ENCODE assay signal across 8 cellular contexts in the genomic region with DNA sequence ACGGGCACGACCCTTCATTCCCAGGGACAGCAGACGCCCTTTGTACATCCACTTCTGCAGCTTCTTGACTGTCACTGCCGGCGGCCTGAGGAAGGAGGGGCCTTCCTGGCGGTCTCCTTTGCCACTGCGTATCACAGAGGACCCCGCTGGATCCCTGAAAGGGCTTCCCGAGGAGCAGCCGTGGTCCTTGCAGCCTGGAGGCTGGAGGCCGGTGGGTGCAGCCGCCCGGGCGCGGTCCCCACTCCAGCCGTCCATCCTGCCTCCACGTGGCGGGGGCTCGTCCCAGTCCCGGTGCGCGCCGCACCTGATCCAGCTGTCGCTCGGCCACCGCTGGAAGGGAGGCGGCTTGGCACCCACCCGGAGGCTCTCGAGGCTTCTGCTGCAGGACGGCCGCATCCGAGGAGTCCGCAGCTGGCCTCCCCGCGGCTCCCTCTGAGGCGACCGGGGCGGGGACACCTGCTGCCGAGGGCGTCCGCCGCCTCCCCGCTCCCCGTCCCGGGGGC. TPM values are rescaled to one million over a fixed set of nuclear protein-coding genes. Genes with fewer than 3 reads are reported as not detected.
A peak's percentile ranks its signal among the peaks of the same experiment; 100 is the strongest.
DNase-seq lines count a peak whose midpoint lies in the region; ATAC-seq and TF ChIP-seq lines count a peak whose summit lies in the region.

No MANE protein-coding gene starts in this region.

- TF ChIP-seq CTCF in GM12864 (IDR thresholded peaks at IDR 0.05; ENCODE audit: low read depth, low read length, missing control alignments) (no peak), tibial artery (IDR thresholded peaks at IDR 0.05) (no peak)

- H3K27ac Mint-ChIP-seq in activated CD4-positive, alpha-beta T cell treated with anti-CD3 and anti-CD28 coated beads, Interleukin-2, amount 10 ng/mL, durations not matched to agents 24 days and 14 days: no peak overlapping the region
- H3K27ac Mint-ChIP-seq in natural killer cell treated with Interleukin-12 subunit alpha and Interleukin-12 subunit beta and Interleukin-15 and Interleukin-18, amount 100 ng/mL, for 72 hours: no peak overlapping the region

- peak overlapping the region; percentile 77 for H3K4me3 ChIP-seq in GM12864 (ENCODE audit: low read depth, low read length)
- peak overlapping the region; percentile 70 to 92 for H3K4me3 ChIP-seq in tibial artery

- intact Hi-C loops in activated CD4-positive, alpha-beta T cell treated with anti-CD3 and anti-CD28 coated beads, Interleukin-2, amount 10 ng/mL, durations not matched to agents 24 days and 14 days (cut with micrococcal nuclease): loop anchor here (2.0 to 5.0 kb wide), 5 partner anchors 53 to 377 kb away; partner anchors contain the start of genes C1orf52 and MCOLN2
- intact Hi-C loops in tibial artery (cut with DNase I; ENCODE audit: low total_unique reads): loop anchor here (5.0 kb wide), 1 partner anchor 57 kb away; the partner anchor contains the start of gene C1orf52

- H3K27me3 Mint-ChIP-seq in activated CD4-positive, alpha-beta T cell treated with anti-CD3 and anti-CD28 coated beads, Interleukin-2, amount 10 ng/mL, durations not matched to agents 24 days and 14 days: peaks cover 39% of the 10 kb centered on the region
- H3K27me3 Mint-ChIP-seq in natural killer cell treated with Interleukin-12 subunit alpha and Interleukin-12 subunit beta and Interleukin-15 and Interleukin-18, amount 100 ng/mL, for 72 hours: peaks cover 26 to 38% of the 10 kb centered on the region in 2 donors

- ATAC-seq in GM21825 (IDR thresholded peaks at IDR 0.05; ENCODE audit: unreplicated experiment) (peak; percentile 34), esophagus mucosa (peak; percentile 41)
- peak; percentile 60 to 63 for ATAC-seq in natural killer cell treated with Interleukin-12 subunit alpha and Interleukin-12 subunit beta and Interleukin-15 and Interleukin-18, amount 100 ng/mL, for 72 hours

- DNase-seq in GM12864 (ENCODE audit: low read depth): no peak
- DNase-seq in KBM-7: peak; percentile 70
- no peak for DNase-seq in activated CD4-positive, alpha-beta T cell treated with anti-CD3 and anti-CD28 coated beads, Interleukin-2, amount 10 ng/mL, durations not matched to agents 24 days and 14 days
- no peak for DNase-seq in natural killer cell treated with Interleukin-12 subunit alpha and Interleukin-12 subunit beta and Interleukin-15 and Interleukin-18, amount 100 ng/mL, for 72 hours (ENCODE audit: low spot score)
- peak; percentile 29 to 70 for DNase-seq in tibial artery
- DNase-seq in iPS-NIHi11 (ENCODE audit: low spot score): no peak

- in situ Hi-C loops in KBM-7 (cut with MboI; ENCODE audit: low pct_unique_long_range_greater_than_20kb, low sequenced_read_pairs): no loop called here

- H3K4me1 Mint-ChIP-seq in activated CD4-positive, alpha-beta T cell treated with anti-CD3 and anti-CD28 coated beads, Interleukin-2, amount 10 ng/mL, durations not matched to agents 24 days and 14 days: peaks cover 12% of the 10 kb centered on the region
- H3K4me1 Mint-ChIP-seq in natural killer cell treated with Interleukin-12 subunit alpha and Interleukin-12 subunit beta and Interleukin-15 and Interleukin-18, amount 100 ng/mL, for 72 hours (ENCODE audit: low read depth in 2 of 2): peaks cover 0 to 6% of the 10 kb centered on the region in 2 donors

- no peaks in the 10 kb centered on the region for H3K9me3 Mint-ChIP-seq in activated CD4-positive, alpha-beta T cell treated with anti-CD3 and anti-CD28 coated beads, Interleukin-2, amount 10 ng/mL, durations not matched to agents 24 days and 14 days
- H3K9me3 Mint-ChIP-seq in natural killer cell treated with Interleukin-12 subunit alpha and Interleukin-12 subunit beta and Interleukin-15 and Interleukin-18, amount 100 ng/mL, for 72 hours: no peaks in the 10 kb centered on the region

- H3K27ac ChIP-seq in tibial artery: peak overlapping the region; percentile 96

- H3K27me3 ChIP-seq in tibial artery: no peaks in the 10 kb centered on the region

- H3K9me3 ChIP-seq in tibial artery: no peaks in the 10 kb centered on the region

- no peaks in the 10 kb centered on the region for H3K36me3 Mint-ChIP-seq in activated CD4-positive, alpha-beta T cell treated with anti-CD3 and anti-CD28 coated beads, Interleukin-2, amount 10 ng/mL, durations not matched to agents 24 days and 14 days (ENCODE audit: low read depth)
- no peaks in the 10 kb centered on the region for H3K36me3 Mint-ChIP-seq in natural killer cell treated with Interleukin-12 subunit alpha and Interleukin-12 subunit beta and Interleukin-15 and Interleukin-18, amount 100 ng/mL, for 72 hours

- peaks cover 0 to 55% (median 6%) of the 10 kb centered on the region in 4 donors for H3K4me1 ChIP-seq in tibial artery

- H3K4me3 Mint-ChIP-seq in activated CD4-positive, alpha-beta T cell treated with anti-CD3 and anti-CD28 coated beads, Interleukin-2, amount 10 ng/mL, durations not matched to agents 24 days and 14 days: peak overlapping the region; percentile 79
- H3K4me3 Mint-ChIP-seq in natural killer cell treated with Interleukin-12 subunit alpha and Interleukin-12 subunit beta and Interleukin-15 and Interleukin-18, amount 100 ng/mL, for 72 hours: peak overlapping the region; percentile 58

- no peaks in the 10 kb centered on the region for H3K36me3 ChIP-seq in tibial artery

RNA-seq across cellular contexts. Expression of gene SYDE2, which starts 0.4 kb away (rescaled TPM):
- 1.2 and 1.4 TPM in 2 replicates for total RNA-seq in activated CD4-positive, alpha-beta T cell treated with anti-CD3 and anti-CD28 coated beads, Interleukin-2, amount 10 ng/mL, durations not matched to agents 24 days and 14 days
- total RNA-seq in esophagus mucosa: 0.84 TPM
- total RNA-seq in natural killer cell treated with Interleukin-12 subunit alpha and Interleukin-12 subunit beta and Interleukin-15 and Interleukin-18, amount 100 ng/mL, for 72 hours: under 1 TPM in 1 of 2 donors, not detected in 1; 0.84 TPM

RNA-seq across cellular contexts. Expression of gene C1orf52, which starts 59.0 kb away (rescaled TPM):
- 29.8 and 32.3 TPM in 2 replicates for total RNA-seq in activated CD4-positive, alpha-beta T cell treated with anti-CD3 and anti-CD28 coated beads, Interleukin-2, amount 10 ng/mL, durations not matched to agents 24 days and 14 days
- 11.7 TPM for total RNA-seq in esophagus mucosa
- 10 to 100 TPM; 28.6 to 29.6 TPM for total RNA-seq in natural killer cell treated with Interleukin-12 subunit alpha and Interleukin-12 subunit beta and Interleukin-15 and Interleukin-18, amount 100 ng/mL, for 72 hours

Comparison
In these comparisons a context has a peak if more than half of its experiments do, and no peak if none do; other contexts are left out.
1. DNase-seq: peak in KBM-7 (single experiment) and tibial artery (2 of 2); none in GM12864 (single experiment), activated CD4-positive, alpha-beta T cell treated with anti-CD3 and anti-CD28 coated beads, Interleukin-2, amount 10 ng/mL, durations not matched to agents 24 days and 14 days (single experiment), natural killer cell treated with Interleukin-12 subunit alpha and Interleukin-12 subunit beta and Interleukin-15 and Interleukin-18, amount 100 ng/mL, for 72 hours (single experiment) and iPS-NIHi11 (single experiment).
2. Peak in every context shown above with its lines, with median percentiles within 50 percentile points of each other: ATAC-seq.